In the genomic region with DNA sequence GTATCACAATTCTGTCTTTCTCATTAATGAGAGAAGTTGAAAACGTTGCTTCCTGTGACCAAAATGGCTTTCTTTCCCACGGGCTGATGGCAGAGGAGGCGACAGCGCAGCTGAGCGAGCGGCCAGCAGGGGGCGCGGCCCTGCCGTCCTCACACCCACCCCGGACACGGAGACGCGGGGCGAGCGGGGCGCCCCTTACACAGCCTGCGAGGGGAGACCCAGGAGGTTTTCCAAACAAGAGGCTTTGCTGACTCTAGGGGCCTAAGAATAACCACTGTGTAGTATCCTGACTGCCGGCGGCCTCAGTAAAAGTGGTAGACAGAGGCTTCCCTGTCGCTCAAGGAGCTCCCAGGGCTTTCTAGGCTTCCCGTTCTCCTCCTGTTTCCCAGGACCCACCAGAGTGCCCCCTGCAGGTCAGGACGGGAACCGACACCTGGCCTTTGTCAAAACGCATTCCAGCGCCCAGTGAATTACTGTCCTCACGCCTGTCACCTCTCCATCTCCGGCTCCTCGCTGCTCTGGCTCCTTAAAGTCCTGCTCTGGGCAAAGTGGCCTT, we compare ENCODE assay signal across 8 cellular contexts. TPM values are rescaled to one million over a fixed set of nuclear protein-coding genes. Genes with fewer than 3 reads are reported as not detected.
DNase-seq lines count a peak whose midpoint lies in the region; ATAC-seq, FAIRE-seq and TF ChIP-seq lines count a peak whose summit lies in the region.

No MANE protein-coding gene starts in this region.

- no peaks in the 10 kb centered on the region for H3K36me3 Mint-ChIP-seq in central memory CD8-positive, alpha-beta T cell (ENCODE audit: insufficient read depth)

- H3K9ac ChIP-seq in kidney (ENCODE audit: low read length in 2 of 2) = peak overlapping the region; percentile 79 to 83

- peak overlapping the region; percentile 75 for H3K4me3 ChIP-seq in AG04449 (ENCODE audit: low read depth, low read length)
- peak overlapping the region; percentile 67 to 74 for H3K4me3 ChIP-seq in kidney (ENCODE audit: low read length in 2 of 2)

- H3K27me3 Mint-ChIP-seq in central memory CD8-positive, alpha-beta T cell = peaks cover 2% of the 10 kb centered on the region

- no peaks in the 10 kb centered on the region for H3K36me3 ChIP-seq in kidney (ENCODE audit: control insufficient read depth in 1 of 2, insufficient read depth in 2 of 2, low read length in 2 of 2)

- H3K4me1 ChIP-seq in kidney (ENCODE audit: control insufficient read depth in 1 of 2, insufficient read depth in 1 of 2, low read depth in 1 of 2, low read length in 2 of 2) = peaks cover 5 to 10% of the 10 kb centered on the region in 2 donors

- intact Hi-C loops in kidney (cut with DNase I) = no loop called here

- H3K4me3 Mint-ChIP-seq in central memory CD8-positive, alpha-beta T cell = peak overlapping the region; percentile 68

- CTCF ChIA-PET in AG04449 (lab: Yijun Ruan, JAX) = interaction anchor here (0.5 to 30.9 kb wide), 101 partner anchors 10 to 1480 kb away, joined by 3 to 2759 read pairs (median 5); a partner anchor contains a TSS

- H3K27ac Mint-ChIP-seq in central memory CD8-positive, alpha-beta T cell (ENCODE audit: low read depth) = no peak overlapping the region

- H3K9me3 Mint-ChIP-seq in central memory CD8-positive, alpha-beta T cell = no peaks in the 10 kb centered on the region

- POLR2A ChIA-PET in AG04449 (lab: Yijun Ruan, JAX) = interaction anchor here (0.6 kb wide), 1 partner anchor 176 kb away, joined by 4 read pairs; no protein-coding TSS in a partner anchor

- TF ChIP-seq CTCF in AG04449 (IDR thresholded peaks at IDR 0.05; ENCODE audit: insufficient read depth, low read length, missing control alignments) (peak; percentile 98), kidney (IDR thresholded peaks at IDR 0.05; ENCODE audit: borderline replicate concordance, extremely low read depth, insufficient read depth) (peak; percentile 94)

- no peak for DNase-seq in AG04449 (ENCODE audit: low read depth, low spot score)
- peak; percentile 77 for DNase-seq in NCI-H2196 treated with DMSO at 0.1 percent for 48 hours (lab: John Stamatoyannopoulos, UW; ENCODE audit: unreplicated experiment)
- DNase-seq in activated CD4-positive, CD25-positive, alpha-beta regulatory T cell treated with anti-CD3 and anti-CD28 coated beads, Interleukin-2, amount 50 U/mL, for 16 hours (ENCODE audit: low read depth, low spot score) = peak; percentile 66
- peak; percentile 77 to 81 for DNase-seq in central memory CD8-positive, alpha-beta T cell (ENCODE audit: low spot score in 2 of 2)
- peak; percentile 92 for DNase-seq in kidney
- DNase-seq in stimulated activated CD4-positive, alpha-beta T cell treated with anti-CD3 and anti-CD28 coated beads, Interleukin-15, amount 100 ng/mL, for 1 hour (ENCODE audit: low read depth in 1 of 2, low spot score in 1 of 2) = peak; percentile 72 to 78

- peaks cover 26% of the 10 kb centered on the region for H3K4me1 Mint-ChIP-seq in central memory CD8-positive, alpha-beta T cell

- peak overlapping the region; percentile 81 to 94 for H3K27ac ChIP-seq in kidney (ENCODE audit: low read depth in 2 of 2, low read length in 2 of 2)

- no peak for FAIRE-seq in kidney (lab: Jason Lieb, UNC)

- peak; percentile 98 for ATAC-seq in GM18867 (IDR thresholded peaks at IDR 0.05; ENCODE audit: unreplicated experiment)
- ATAC-seq in HG03103 (IDR thresholded peaks at IDR 0.05; ENCODE audit: low read depth, unreplicated experiment) = peak; percentile 99
- peak; percentile 92 for ATAC-seq in central memory CD8-positive, alpha-beta T cell (replicated peaks; ENCODE audit: extremely low read depth, poor library complexity, severe bottlenecking)

- H3K9me3 ChIP-seq in kidney (ENCODE audit: control insufficient read depth in 1 of 2, low read length in 2 of 2) = no peaks in the 10 kb centered on the region

RNA-seq across cellular contexts. Expression of a gene that starts 27.3 kb away (rescaled TPM):
- total RNA-seq in kidney = 2.1 TPM
- polyA plus RNA-seq in kidney (ENCODE audit: insufficient read depth, low read depth, low replicate concordance) = 89.7 TPM

RNA-seq across cellular contexts. Expression of a gene that starts 56.9 kb away (rescaled TPM):
- total RNA-seq in kidney = 85.7 TPM
- polyA plus RNA-seq in kidney (ENCODE audit: insufficient read depth, low read depth, low replicate concordance) = 2.5 TPM
